8 cellular contexts compared by ENCODE assay signal in genomic region chr5:50962934-50963646, GRCh38.
DNase-seq lines count a peak whose midpoint lies in the region; ATAC-seq and TF ChIP-seq lines count a peak whose summit lies in the region.

No MANE protein-coding gene starts in this region.

- no peak for TF ChIP-seq POLR2A in testis (IDR thresholded peaks at IDR 0.05)

- TF ChIP-seq CTCF in KMS-11 (conservative IDR thresholded peaks at IDR 0.05; ENCODE audit: low read depth, low read length), result peak; percentile 98
- TF ChIP-seq CTCF in neutrophil (IDR thresholded peaks at IDR 0.05), result peak; percentile 41
- peak; percentile 79 to 87 (median 82) for TF ChIP-seq CTCF in testis (IDR thresholded peaks at IDR 0.05)

- H3K79me2 ChIP-seq in KMS-11 (ENCODE audit: insufficient read depth, low read depth), result no peaks in the 10 kb centered on the region

- ATAC-seq in GM21825 (IDR thresholded peaks at IDR 0.05; ENCODE audit: unreplicated experiment), result peak; percentile 76

- WGBS in testis, 2 donors, result 1 to 3% methylated on average over 38 of the region's 38 CpGs

- intact Hi-C loops in testis (cut with DNase I; ENCODE audit: low total_unique reads), result no loop called here

- H2AFZ ChIP-seq in KMS-11 (ENCODE audit: low read depth), result peak overlapping the region; percentile 100

- H3K27me3 ChIP-seq in KMS-11 (ENCODE audit: insufficient read depth, low read depth), result no peaks in the 10 kb centered on the region
- H3K27me3 ChIP-seq in neutrophil, result peaks cover 98% of the 10 kb centered on the region
- H3K27me3 ChIP-seq in testis, result no peaks in the 10 kb centered on the region

- H3K27ac ChIP-seq in KMS-11, result no peak overlapping the region
- H3K27ac ChIP-seq in neutrophil, result no peak overlapping the region
- H3K27ac ChIP-seq in testis, result no peak overlapping the region

- no peaks in the 10 kb centered on the region for H4K20me1 ChIP-seq in KMS-11 (ENCODE audit: insufficient read depth)

- H3K4me2 ChIP-seq in KMS-11, result peak overlapping the region; percentile 81

- H3K9ac ChIP-seq in KMS-11, result peak overlapping the region; percentile 47

- H3K4me1 ChIP-seq in KMS-11 (ENCODE audit: low read depth, poor library complexity, severe bottlenecking) (no peaks in the 10 kb centered on the region), neutrophil (ENCODE audit: control insufficient read depth in 1 of 2, insufficient read depth in 1 of 2, low read depth in 1 of 2, low read length in 1 of 2) (peaks cover 6 to 20% of the 10 kb centered on the region in 2 experiments), testis (peaks cover 4% of the 10 kb centered on the region)

- DNase-seq in Daoy (ENCODE audit: low read depth) (peak; percentile 81), RPMI8226 (peak; percentile 80), foreskin melanocyte (peak; percentile 40), testis (peak; percentile 85)
- peak; percentile 85 for DNase-seq in activated effector memory CD4-positive, alpha-beta T cell treated with anti-CD3 and anti-CD28 coated beads, Interleukin-2, amount 50 U/mL, for 16 hours

- H3K4me3 ChIP-seq in KMS-11 (IDR thresholded peaks at IDR 0.05; ENCODE audit: insufficient read depth, low read depth, low read length), result peak overlapping the region; percentile 56
- peak overlapping the region in 1 of 2 experiments; percentile 8 for H3K4me3 ChIP-seq in neutrophil (ENCODE audit: low read depth in 1 of 2, low read length in 1 of 2)
- peak overlapping the region in 1 of 2 donors; percentile 57 for H3K4me3 ChIP-seq in testis

- H3K9me3 ChIP-seq in neutrophil (no peaks in the 10 kb centered on the region), testis (no peaks in the 10 kb centered on the region)

- no peaks in the 10 kb centered on the region for H3K36me3 ChIP-seq in KMS-11 (ENCODE audit: insufficient read depth)
- no peaks in the 10 kb centered on the region for H3K36me3 ChIP-seq in neutrophil
- no peaks in the 10 kb centered on the region for H3K36me3 ChIP-seq in testis (ENCODE audit: low read depth, missing control alignments)

Comparison
In these comparisons a context has a peak if more than half of its experiments do, and no peak if none do; other contexts are left out.
1. CTCF ChIP-seq: peak in every context shown above with its lines; median percentile 98 in KMS-11; 82 in testis; 41 in neutrophil.